9 cellular contexts compared by ENCODE assay signal in the genomic region with DNA sequence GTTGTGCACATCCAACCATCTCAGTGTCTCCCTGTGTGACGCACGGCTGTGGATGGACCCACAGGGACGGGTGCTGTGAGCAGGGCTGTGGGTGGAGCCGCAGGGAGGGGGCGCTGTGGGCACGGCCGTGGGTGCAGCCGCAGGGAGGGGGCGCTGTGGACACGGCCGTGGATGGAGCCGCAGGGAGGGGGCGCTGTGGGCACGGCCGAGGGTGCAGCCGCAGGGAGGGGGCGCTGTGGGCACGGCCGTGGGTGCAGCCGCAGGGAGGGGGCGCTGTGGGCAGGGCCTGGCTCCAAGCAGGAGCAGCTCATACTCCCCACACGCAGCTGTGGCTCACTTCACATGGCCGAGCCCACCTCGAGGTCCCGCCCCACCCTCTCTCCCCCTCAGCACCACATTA. TPM values are rescaled to one million over a fixed set of nuclear protein-coding genes. Genes with fewer than 3 reads are reported as not detected.
DNase-seq lines count a peak whose midpoint lies in the region; ATAC-seq, FAIRE-seq and TF ChIP-seq lines count a peak whose summit lies in the region.
"Had no signal": no experiment of that assay in that cellular context is flagged by ENCODE, and none has a peak within 500 bp of the region (broad histone marks: within the 10 kb centered on the region; RNA-seq: fewer than 3 reads in every experiment).

No MANE protein-coding gene starts in this region.

- DNase-seq in A549 (ENCODE audit: low read depth in 1 of 2, low spot score in 1 of 2): peak in 1 of 2 experiments; percentile 76
- peak; percentile 72 to 77 for DNase-seq in erythroblast (lab: John Stamatoyannopoulos, UW)
- DNase-seq in naive B cell: peak; percentile 38
- DNase-seq in cortex of kidney (lab: John Stamatoyannopoulos, UW): no peak
- DNase-seq in OCI-M2 (lab: John Stamatoyannopoulos, UW; ENCODE audit: unreplicated experiment): no peak

- TF ChIP-seq POLR2A in A549 (IDR thresholded peaks at IDR 0.05; ENCODE audit: low read length) (no peak), erythroblast (IDR thresholded peaks at IDR 0.05; ENCODE audit: low read length) (no peak)

- no peak overlapping the region for H3K27ac Mint-ChIP-seq in naive B cell

- no peak overlapping the region for H3K4me2 ChIP-seq in A549

- CTCF ChIA-PET in A549 (lab: Yijun Ruan, JAX): interaction anchor here (0.6 to 6.2 kb wide), 26 partner anchors 9 to 190 kb away, joined by 3 to 57 read pairs (median 5); a partner anchor contains a TSS

- H3K27ac ChIP-seq in A549: no peak overlapping the region

- H3K4me1 Mint-ChIP-seq in naive B cell: peaks cover 4 to 13% (median 11%) of the 10 kb centered on the region in 3 donors

- no peak for TF ChIP-seq RAD21 in A549 (conservative IDR thresholded peaks at IDR 0.05 in 1 of 2, IDR thresholded peaks at IDR 0.05 in 1 of 2)

- H3K4me3 ChIP-seq in A549 (no peak overlapping the region), WI38 (ENCODE audit: low read depth, low read length) (no peak overlapping the region)
- H3K4me3 ChIP-seq: HAP-1 had no signal

- H3K9me3 ChIP-seq in A549: no peaks in the 10 kb centered on the region; the same call in 2 of the 3 replicates
- H3K9me3 ChIP-seq: HAP-1 had no signal

- FAIRE-seq in A549 (lab: Jason Lieb, UNC): no peak

- no peaks in the 10 kb centered on the region for H3K36me3 Mint-ChIP-seq in naive B cell

- POLR2A ChIA-PET in A549 (lab: Yijun Ruan, JAX): interaction anchor here (0.6 kb wide), 1 partner anchor 119 kb away, joined by 4 read pairs; no protein-coding TSS in a partner anchor

- no peak overlapping the region for H3K4me3 Mint-ChIP-seq in naive B cell

- 100% methylated on average over 1 of the region's 25 CpGs for WGBS in A549 (ENCODE audit: missing lambda C conversion rate)

- TF ChIP-seq CTCF in A549 (IDR thresholded peaks at IDR 0.05) (peak; percentile 60), GM12872 (IDR thresholded peaks at IDR 0.05; ENCODE audit: insufficient read depth, low read depth, low read length) (peak; percentile 93), WI38 (IDR thresholded peaks at IDR 0.05; ENCODE audit: low read depth, low read length) (peak; percentile 37; the same call in 1 of the 2 replicates)

- peaks cover 15% of the 10 kb centered on the region for H3K4me1 ChIP-seq in A549

- ATAC-seq in A549: peak; percentile 23 to 47
- peak; percentile 40 for ATAC-seq in HG02973 (IDR thresholded peaks at IDR 0.05; ENCODE audit: unreplicated experiment)
- ATAC-seq in naive B cell (ENCODE audit: low read depth in 2 of 2): peak; percentile 70 to 78

- no peaks in the 10 kb centered on the region for H3K9me3 Mint-ChIP-seq in naive B cell

- H3K27me3 Mint-ChIP-seq in naive B cell: peaks cover 0 to 6% (median 0%) of the 10 kb centered on the region in 3 donors

- TF ChIP-seq EP300 in A549 (IDR thresholded peaks at IDR 0.05): no peak

TF ChIP-seq in A549, 52 proteins besides CTCF, POLR2A, EP300 and RAD21:
- TF ChIP-seq, protein P1, sequence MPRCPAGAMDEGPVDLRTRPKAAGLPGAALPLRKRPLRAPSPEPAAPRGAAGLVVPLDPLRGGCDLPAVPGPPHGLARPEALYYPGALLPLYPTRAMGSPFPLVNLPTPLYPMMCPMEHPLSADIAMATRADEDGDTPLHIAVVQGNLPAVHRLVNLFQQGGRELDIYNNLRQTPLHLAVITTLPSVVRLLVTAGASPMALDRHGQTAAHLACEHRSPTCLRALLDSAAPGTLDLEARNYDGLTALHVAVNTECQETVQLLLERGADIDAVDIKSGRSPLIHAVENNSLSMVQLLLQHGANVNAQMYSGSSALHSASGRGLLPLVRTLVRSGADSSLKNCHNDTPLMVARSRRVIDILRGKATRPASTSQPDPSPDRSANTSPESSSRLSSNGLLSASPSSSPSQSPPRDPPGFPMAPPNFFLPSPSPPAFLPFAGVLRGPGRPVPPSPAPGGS (IDR thresholded peaks at IDR 0.05): no peak
- TF ChIP-seq BHLHE40 (IDR thresholded peaks at IDR 0.05; ENCODE audit: low read depth, low read length) (no peak), KDM5A (IDR thresholded peaks at IDR 0.05) (no peak), JUN (IDR thresholded peaks at IDR 0.05) (no peak), POLR2AphosphoS2 (conservative IDR thresholded peaks at IDR 0.05; ENCODE audit: low read length) (no peak), EHMT2 (IDR thresholded peaks at IDR 0.05; ENCODE audit: low read depth) (no peak), TP53 (CRISPR knock-in tag; IDR thresholded peaks at IDR 0.05) (no peak)
- TF ChIP-seq, protein P2, sequence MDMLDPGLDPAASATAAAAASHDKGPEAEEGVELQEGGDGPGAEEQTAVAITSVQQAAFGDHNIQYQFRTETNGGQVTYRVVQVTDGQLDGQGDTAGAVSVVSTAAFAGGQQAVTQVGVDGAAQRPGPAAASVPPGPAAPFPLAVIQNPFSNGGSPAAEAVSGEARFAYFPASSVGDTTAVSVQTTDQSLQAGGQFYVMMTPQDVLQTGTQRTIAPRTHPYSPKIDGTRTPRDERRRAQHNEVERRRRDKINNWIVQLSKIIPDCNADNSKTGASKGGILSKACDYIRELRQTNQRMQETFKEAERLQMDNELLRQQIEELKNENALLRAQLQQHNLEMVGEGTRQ (IDR thresholded peaks at IDR 0.05): no peak
- TF ChIP-seq, protein P3, sequence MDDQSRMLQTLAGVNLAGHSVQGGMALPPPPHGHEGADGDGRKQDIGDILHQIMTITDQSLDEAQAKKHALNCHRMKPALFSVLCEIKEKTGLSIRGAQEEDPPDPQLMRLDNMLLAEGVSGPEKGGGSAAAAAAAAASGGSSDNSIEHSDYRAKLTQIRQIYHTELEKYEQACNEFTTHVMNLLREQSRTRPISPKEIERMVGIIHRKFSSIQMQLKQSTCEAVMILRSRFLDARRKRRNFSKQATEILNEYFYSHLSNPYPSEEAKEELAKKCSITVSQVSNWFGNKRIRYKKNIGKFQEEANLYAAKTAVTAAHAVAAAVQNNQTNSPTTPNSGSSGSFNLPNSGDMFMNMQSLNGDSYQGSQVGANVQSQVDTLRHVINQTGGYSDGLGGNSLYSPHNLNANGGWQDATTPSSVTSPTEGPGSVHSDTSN (IDR thresholded peaks at IDR 0.05): no peak
- TF ChIP-seq, protein P4, sequence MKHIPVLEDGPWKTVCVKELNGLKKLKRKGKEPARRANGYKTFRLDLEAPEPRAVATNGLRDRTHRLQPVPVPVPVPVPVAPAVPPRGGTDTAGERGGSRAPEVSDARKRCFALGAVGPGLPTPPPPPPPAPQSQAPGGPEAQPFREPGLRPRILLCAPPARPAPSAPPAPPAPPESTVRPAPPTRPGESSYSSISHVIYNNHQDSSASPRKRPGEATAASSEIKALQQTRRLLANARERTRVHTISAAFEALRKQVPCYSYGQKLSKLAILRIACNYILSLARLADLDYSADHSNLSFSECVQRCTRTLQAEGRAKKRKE (CRISPR knock-in tag; IDR thresholded peaks at IDR 0.05; ENCODE audit: low read depth): no peak

RNA-seq across cellular contexts. Expression of a gene that starts 6.0 kb away (rescaled TPM):
- 1.6 and 3.0 TPM in 2 replicates for polyA plus RNA-seq in A549 (2011; rRNA removed)
- 4.9 and 6.3 TPM in 2 replicates for polyA plus RNA-seq in A549 (2012; cell fraction: cytosol; rRNA removed)
- polyA plus RNA-seq in A549 (2012; cell fraction: nucleus; rRNA removed): 23.4 and 25.4 TPM in 2 replicates
- 5.5 to 7.4 TPM (median 5.7 TPM) in 3 replicates for polyA plus RNA-seq in A549 (2017; fragmentation: RNase III; extraction: RNeasy Plus Mini Kit Qiagen cat#74134 plus additional on column Dnase treatment)
- polyA minus RNA-seq in A549 (2011; rRNA and poly(A)+ RNA removed): 2.8 and 4.9 TPM in 2 replicates
- polyA plus RNA-seq in naive B cell (ENCODE audit: low read depth in 6 of 6): under 1 TPM in 3 of 6 donors, not detected in 3; 0.17 to 0.21 (median 0.19) TPM

RNA-seq across cellular contexts. Expression of a gene that starts 14.7 kb away (rescaled TPM):
- polyA plus RNA-seq in A549 (2011; rRNA removed) (12.5 and 13.5 TPM in 2 replicates), A549 (2017; fragmentation: RNase III; extraction: RNeasy Plus Mini Kit Qiagen cat#74134 plus additional on column Dnase treatment) (24.1 to 26.0 TPM (median 25.8 TPM) in 3 replicates), naive B cell (ENCODE audit: low read depth in 6 of 6) (under 1 TPM in 5 of 6 donors, not detected in 1; 0.04 to 0.19 (median 0.09) TPM)
- polyA plus RNA-seq in A549 (2012; cell fraction: cytosol; rRNA removed): 29.7 and 32.2 TPM in 2 replicates
- 124 and 133 TPM in 2 replicates for polyA plus RNA-seq in A549 (2012; cell fraction: nucleus; rRNA removed)
- 13.0 and 15.1 TPM in 2 replicates for polyA minus RNA-seq in A549 (2011; rRNA and poly(A)+ RNA removed)

RNA-seq across cellular contexts. Expression of a gene that starts 25.1 kb away (rescaled TPM):
- polyA plus RNA-seq in A549 (2011; rRNA removed): 2.4 and 2.5 TPM in 2 replicates
- 5.3 and 8.2 TPM in 2 replicates for polyA plus RNA-seq in A549 (2012; cell fraction: cytosol; rRNA removed)
- polyA plus RNA-seq in A549 (2012; cell fraction: nucleus; rRNA removed): 67.3 and 101 TPM in 2 replicates
- polyA plus RNA-seq in A549 (2017; fragmentation: RNase III; extraction: RNeasy Plus Mini Kit Qiagen cat#74134 plus additional on column Dnase treatment): 10.1 to 14.0 TPM (median 12.0 TPM) in 3 replicates
- 1.8 and 3.1 TPM in 2 replicates for polyA minus RNA-seq in A549 (2011; rRNA and poly(A)+ RNA removed)
- 1 to 10 TPM; 4.6 to 8.2 (median 6.3) TPM for polyA plus RNA-seq in naive B cell (ENCODE audit: low read depth in 6 of 6)

RNA-seq across cellular contexts. Expression of a gene that starts 31.3 kb away (rescaled TPM):
- polyA plus RNA-seq in A549 (2011; rRNA removed): 24.6 and 32.4 TPM in 2 replicates
- polyA plus RNA-seq in A549 (2012; cell fraction: cytosol; rRNA removed): 42.6 and 58.7 TPM in 2 replicates
- polyA plus RNA-seq in A549 (2012; cell fraction: nucleus; rRNA removed): 186 and 235 TPM in 2 replicates
- 64.4 to 67.2 TPM (median 65.0 TPM) in 3 replicates for polyA plus RNA-seq in A549 (2017; fragmentation: RNase III; extraction: RNeasy Plus Mini Kit Qiagen cat#74134 plus additional on column Dnase treatment)
- 52.7 and 56.9 TPM in 2 replicates for polyA minus RNA-seq in A549 (2011; rRNA and poly(A)+ RNA removed)
- polyA plus RNA-seq in naive B cell (ENCODE audit: low read depth in 6 of 6): 1 to 10 TPM in 2 of 6 donors, under 1 TPM in 3, not detected in 1; 0.46 to 1.1 (median 0.66) TPM

RNA-seq across cellular contexts. Expression of a gene that starts 31.3 kb away (rescaled TPM):
- 6.5 and 7.2 TPM in 2 replicates for polyA plus RNA-seq in A549 (2011; rRNA removed)
- 10.5 and 15.5 TPM in 2 replicates for polyA plus RNA-seq in A549 (2012; cell fraction: cytosol; rRNA removed)
- 122 and 169 TPM in 2 replicates for polyA plus RNA-seq in A549 (2012; cell fraction: nucleus; rRNA removed)
- 13.3 to 14.3 TPM (median 14.2 TPM) in 3 replicates for polyA plus RNA-seq in A549 (2017; fragmentation: RNase III; extraction: RNeasy Plus Mini Kit Qiagen cat#74134 plus additional on column Dnase treatment)
- 5.7 and 8.2 TPM in 2 replicates for polyA minus RNA-seq in A549 (2011; rRNA and poly(A)+ RNA removed)
- polyA plus RNA-seq in naive B cell (ENCODE audit: low read depth in 6 of 6): 10 to 100 TPM; 11.6 to 23.2 (median 14.2) TPM

Comparison
In these comparisons a context has a peak if more than half of its experiments do, and no peak if none do; other contexts are left out.
1. DNase-seq: peak in erythroblast (2 of 2) and naive B cell (single experiment); none in cortex of kidney (single experiment) and OCI-M2 (single experiment).
2. CTCF ChIP-seq: peak in every context shown above with its lines; median percentile 93 in GM12872; 60 in A549; 37 in WI38.
3. RNA of a gene that starts 14.7 kb away (polyA plus RNA-seq): 12.5 to 133 TPM in A549; 0.04 to 0.19 TPM in naive B cell; every median in the first group is over 10 times any median in the second.
4. Peak in every context shown above with its lines, with median percentiles within 50 percentile points of each other: ATAC-seq.